ENCODE assay signal across 8 cellular contexts in genomic region chr6:43510827-43511163, GRCh38.
DNase-seq lines count a peak whose midpoint lies in the region; ATAC-seq and TF ChIP-seq lines count a peak whose summit lies in the region.
"Had no signal": no experiment of that assay in that cellular context is flagged by ENCODE, and none has a peak within 500 bp of the region (broad histone marks: within the 10 kb centered on the region; RNA-seq: fewer than 3 reads in every experiment).

No MANE protein-coding gene starts in this region.

- H3K9me3 ChIP-seq in HEK293 (ENCODE audit: control insufficient read depth, insufficient read depth, low read depth, low read length), result no peaks in the 10 kb centered on the region
- H3K9me3 ChIP-seq in adipocyte (ENCODE audit: control insufficient read depth, low read length), result no peaks in the 10 kb centered on the region
- no peaks in the 10 kb centered on the region for H3K9me3 ChIP-seq in iPS DF 6.9 (ENCODE audit: control insufficient read depth, insufficient read depth, low read length)
- H3K9me3 ChIP-seq: MG63 had no signal

- H3K27me3 ChIP-seq in adipocyte (replicated peaks; ENCODE audit: control insufficient read depth, insufficient read depth, low read length) (no peaks in the 10 kb centered on the region), iPS DF 6.9 (ENCODE audit: control insufficient read depth, insufficient read depth, low read length) (peaks cover 8% of the 10 kb centered on the region; the same call in 1 of the 2 replicates)
- H3K27me3 ChIP-seq: MG63 had no signal

- H3K27ac Mint-ChIP-seq in stimulated activated effector memory CD8-positive, alpha-beta T cell treated with anti-CD3 and anti-CD28 coated beads, Interleukin-12 subunit alpha, Interleukin-12 subunit beta, amount 100 ng/mL, for 72 hours, result peak overlapping the region; percentile 73

- no peaks in the 10 kb centered on the region for H3K9me3 Mint-ChIP-seq in stimulated activated effector memory CD8-positive, alpha-beta T cell treated with anti-CD3 and anti-CD28 coated beads, Interleukin-12 subunit alpha, Interleukin-12 subunit beta, amount 100 ng/mL, for 72 hours

- WGBS in iPS DF 6.9 (ENCODE audit: insufficient coverage, insufficient read length), result no CpG with 5 or more reads among the region's 10 CpGs

- DNase-seq in adipocyte (ENCODE audit: low read depth) (no peak), iPS DF 6.9 (ENCODE audit: low read depth, low spot score) (no peak), GM20000 (ENCODE audit: low spot score) (no peak), inferior parietal cortex (ENCODE audit: extremely low spot score) (no peak), DMS114 treated with DMSO at 0.1 percent for 48 hours (lab: John Stamatoyannopoulos, UW; ENCODE audit: unreplicated experiment) (no peak)
- no peak for DNase-seq in stimulated activated effector memory CD8-positive, alpha-beta T cell treated with anti-CD3 and anti-CD28 coated beads, Interleukin-12 subunit alpha, Interleukin-12 subunit beta, amount 100 ng/mL, for 72 hours (ENCODE audit: low spot score in 2 of 2)

- CTCF ChIA-PET in HEK293 (lab: Yijun Ruan, JAX), result interaction anchor here (0.7 to 8.5 kb wide), 6 partner anchors 8 to 367 kb away, joined by 3 to 142 read pairs (median 4); partner anchors contain the start of gene ZNF318

- H3K4me3 Mint-ChIP-seq in stimulated activated effector memory CD8-positive, alpha-beta T cell treated with anti-CD3 and anti-CD28 coated beads, Interleukin-12 subunit alpha, Interleukin-12 subunit beta, amount 100 ng/mL, for 72 hours, result peak overlapping the region; percentile 69

- H3K36me3 Mint-ChIP-seq in stimulated activated effector memory CD8-positive, alpha-beta T cell treated with anti-CD3 and anti-CD28 coated beads, Interleukin-12 subunit alpha, Interleukin-12 subunit beta, amount 100 ng/mL, for 72 hours, result peaks cover 9% of the 10 kb centered on the region

- peak overlapping the region; percentile 42 for H3K9ac ChIP-seq in adipocyte (ENCODE audit: low read length)

- peaks cover 18 to 55% of the 10 kb centered on the region in 2 experiments for H3K36me3 ChIP-seq in HEK293 (ENCODE audit: control insufficient read depth in 2 of 2, insufficient read depth in 1 of 2, low read length in 2 of 2)
- peaks cover 45% of the 10 kb centered on the region for H3K36me3 ChIP-seq in adipocyte (ENCODE audit: control insufficient read depth, insufficient read depth, low read length, severe bottlenecking)
- peaks cover 24% of the 10 kb centered on the region; the same call in 1 of the 2 replicates for H3K36me3 ChIP-seq in iPS DF 6.9 (ENCODE audit: control insufficient read depth, insufficient read depth, low read length)

- H3K27ac ChIP-seq in HEK293 (ENCODE audit: extremely low read depth, low read depth, low read length), result no peak overlapping the region
- H3K27ac ChIP-seq in iPS DF 6.9 (ENCODE audit: low read length), result no peak overlapping the region

- peaks cover 56% of the 10 kb centered on the region for H3K4me1 Mint-ChIP-seq in stimulated activated effector memory CD8-positive, alpha-beta T cell treated with anti-CD3 and anti-CD28 coated beads, Interleukin-12 subunit alpha, Interleukin-12 subunit beta, amount 100 ng/mL, for 72 hours

- POLR2A ChIA-PET in HEK293 (lab: Yijun Ruan, JAX), result interaction anchor here (1.1 to 2.2 kb wide), 6 partner anchors 9 to 141 kb away, joined by 3 to 8 read pairs (median 6); partner anchors contain the start of genes ABCC10 and TJAP1

- TF ChIP-seq CTCF in HEK293 (tag by site-specific recombination; IDR thresholded peaks at IDR 0.05), result no peak
- no peak for TF ChIP-seq CTCF in GM20000 (IDR thresholded peaks at IDR 0.05; ENCODE audit: extremely low read depth, missing control alignments)

- no peak overlapping the region for H3K4me3 ChIP-seq in HEK293 (ENCODE audit: low read depth, low read length)
- peak overlapping the region; percentile 69 for H3K4me3 ChIP-seq in adipocyte (ENCODE audit: low read length)
- H3K4me3 ChIP-seq in iPS DF 6.9 (ENCODE audit: low read length), result peak overlapping the region; percentile 52; the same call in 1 of the 2 replicates

- peaks cover 2% of the 10 kb centered on the region; the same call in 1 of the 2 replicates for H3K4me1 ChIP-seq in HEK293 (ENCODE audit: control insufficient read depth, insufficient read depth, low read length)
- peaks cover 15% of the 10 kb centered on the region for H3K4me1 ChIP-seq in adipocyte (ENCODE audit: control insufficient read depth, insufficient read depth, low read length)
- peaks cover 10% of the 10 kb centered on the region; the same call in 1 of the 2 replicates for H3K4me1 ChIP-seq in iPS DF 6.9 (ENCODE audit: control insufficient read depth, insufficient read depth, low read length)

- ATAC-seq in stimulated activated effector memory CD8-positive, alpha-beta T cell treated with anti-CD3 and anti-CD28 coated beads, Interleukin-12 subunit alpha, Interleukin-12 subunit beta, amount 100 ng/mL, for 72 hours, result no peak

TF ChIP-seq in HEK293, 187 proteins besides CTCF, POLR2A, EP300 and RAD21:
- TF ChIP-seq ZXDB (tag by site-specific recombination; IDR thresholded peaks at IDR 0.05) (no peak), ZNF510 (tag by site-specific recombination; IDR thresholded peaks at IDR 0.05; ENCODE audit: insufficient replicate concordance) (no peak), ZFP37 (tag by site-specific recombination; IDR thresholded peaks at IDR 0.05) (0 out of 2 replicates have a peak, but pooled peaks have one; percentile 20)
